ENCODE assay signal across 14 cellular contexts in genomic region chr2:42064417-42064942, GRCh38. TPM values are rescaled to one million over a fixed set of nuclear protein-coding genes. Genes with fewer than 3 reads are reported as not detected.
A peak's percentile ranks its signal among the peaks of the same experiment; 100 is the strongest.
DNase-seq lines count a peak whose midpoint lies in the region; ATAC-seq and TF ChIP-seq lines count a peak whose summit lies in the region.
"Had no signal": no experiment of that assay in that cellular context is flagged by ENCODE, and none has a peak within 500 bp of the region (broad histone marks: within the 10 kb centered on the region; RNA-seq: fewer than 3 reads in every experiment).

No MANE protein-coding gene starts in this region.

- no peaks in the 10 kb centered on the region for H3K27me3 ChIP-seq in SJSA1 (replicated peaks)

- no peak for TF ChIP-seq CTCF in AG04449 (IDR thresholded peaks at IDR 0.05; ENCODE audit: insufficient read depth, low read length, missing control alignments)
- no peak for TF ChIP-seq CTCF in fibroblast of villous mesenchyme (IDR thresholded peaks at IDR 0.05; ENCODE audit: insufficient read depth, low read depth, low read length)
- TF ChIP-seq CTCF in progenitor cell of endocrine pancreas (IDR thresholded peaks at IDR 0.05; ENCODE audit: unreplicated experiment) = no peak
- no peak for TF ChIP-seq CTCF in GM20000 (IDR thresholded peaks at IDR 0.05; ENCODE audit: extremely low read depth, missing control alignments)

- CTCF ChIA-PET in AG04449 (lab: Yijun Ruan, JAX) = interaction anchor here (1.4 to 6.6 kb wide), 2 partner anchors 194 to 210 kb away, joined by 5 to 40 read pairs; no protein-coding TSS in a partner anchor

- peaks cover 6% of the 10 kb centered on the region for H3K27me3 Mint-ChIP-seq in progenitor cell of endocrine pancreas
- peaks cover 17% of the 10 kb centered on the region for H3K27me3 Mint-ChIP-seq in activated CD4-positive, alpha-beta T cell treated with anti-CD3 and anti-CD28 coated beads, Interleukin-2, amount 10 ng/mL, durations not matched to agents 24 days and 14 days

- H3K27ac Mint-ChIP-seq in progenitor cell of endocrine pancreas = peak overlapping the region; percentile 92
- no peak overlapping the region for H3K27ac Mint-ChIP-seq in activated CD4-positive, alpha-beta T cell treated with anti-CD3 and anti-CD28 coated beads, Interleukin-2, amount 10 ng/mL, durations not matched to agents 24 days and 14 days
- H3K27ac Mint-ChIP-seq: activated T-cell treated with anti-CD3 and anti-CD28 coated beads, Interleukin-2, amount 50 U/mL, for 24 hours; T-helper 2 cell treated with Interferon-gamma antibody and Interleukin-4, amounts not matched to agents 5 μg/mL and 100 μg/mL, for 36 hours had no signal

- peaks cover 33% of the 10 kb centered on the region for H3K4me1 ChIP-seq in SJSA1 (replicated peaks)

- H3K4me1 Mint-ChIP-seq in progenitor cell of endocrine pancreas (ENCODE audit: low read depth) = peaks cover 31% of the 10 kb centered on the region
- H3K4me1 Mint-ChIP-seq in activated CD4-positive, alpha-beta T cell treated with anti-CD3 and anti-CD28 coated beads, Interleukin-2, amount 10 ng/mL, durations not matched to agents 24 days and 14 days = no peaks in the 10 kb centered on the region

- peaks cover 3% of the 10 kb centered on the region for H3K36me3 ChIP-seq in SJSA1

- H3K4me3 ChIP-seq in AG04449 (ENCODE audit: low read depth, low read length) (no peak overlapping the region), SJSA1 (no peak overlapping the region), fibroblast of villous mesenchyme (ENCODE audit: low read depth, low read length) (no peak overlapping the region)

- POLR2A ChIA-PET in AG04449 (lab: Yijun Ruan, JAX) = no interaction called here

- peak; percentile 64 for DNase-seq in AG04449 (ENCODE audit: low read depth, low spot score)
- DNase-seq in SJSA1 (ENCODE audit: low read depth in 1 of 2, low spot score in 2 of 2) = peak; percentile 67 to 75
- DNase-seq in fibroblast of villous mesenchyme (ENCODE audit: low read depth) = peak; percentile 88
- DNase-seq in progenitor cell of endocrine pancreas (ENCODE audit: low spot score, unreplicated experiment) = no peak
- no peak for DNase-seq in GM20000 (ENCODE audit: low spot score)
- no peak for DNase-seq in activated CD4-positive, alpha-beta T cell treated with anti-CD3 and anti-CD28 coated beads, Interleukin-2, amount 10 ng/mL, durations not matched to agents 24 days and 14 days
- DNase-seq: ACHN; activated CD4-positive, alpha-beta T cell treated with anti-CD3 and anti-CD28 coated beads for 4 hours; activated T-cell treated with anti-CD3 and anti-CD28 coated beads, Interleukin-2, amount 50 U/mL, for 24 hours; foreskin melanocyte had no signal

- H3K9me3 ChIP-seq in SJSA1 (replicated peaks) = no peaks in the 10 kb centered on the region

- no peaks in the 10 kb centered on the region for H3K9me3 Mint-ChIP-seq in progenitor cell of endocrine pancreas (ENCODE audit: low read depth)
- no peaks in the 10 kb centered on the region for H3K9me3 Mint-ChIP-seq in activated CD4-positive, alpha-beta T cell treated with anti-CD3 and anti-CD28 coated beads, Interleukin-2, amount 10 ng/mL, durations not matched to agents 24 days and 14 days
- H3K9me3 Mint-ChIP-seq: activated T-cell treated with anti-CD3 and anti-CD28 coated beads, Interleukin-2, amount 50 U/mL, for 24 hours; T-helper 2 cell treated with Interferon-gamma antibody and Interleukin-4, amounts not matched to agents 5 μg/mL and 100 μg/mL, for 36 hours had no signal

- intact Hi-C loops in activated CD4-positive, alpha-beta T cell treated with anti-CD3 and anti-CD28 coated beads, Interleukin-2, amount 10 ng/mL, durations not matched to agents 24 days and 14 days (cut with micrococcal nuclease) = no loop called here

- H3K36me3 Mint-ChIP-seq in progenitor cell of endocrine pancreas (ENCODE audit: insufficient read depth) = peaks cover 2% of the 10 kb centered on the region
- H3K36me3 Mint-ChIP-seq in activated CD4-positive, alpha-beta T cell treated with anti-CD3 and anti-CD28 coated beads, Interleukin-2, amount 10 ng/mL, durations not matched to agents 24 days and 14 days (ENCODE audit: low read depth) = no peaks in the 10 kb centered on the region

- peak overlapping the region; percentile 51 for H3K27ac ChIP-seq in SJSA1

- no peak overlapping the region for H3K4me3 Mint-ChIP-seq in progenitor cell of endocrine pancreas (ENCODE audit: low read depth)
- no peak overlapping the region for H3K4me3 Mint-ChIP-seq in activated CD4-positive, alpha-beta T cell treated with anti-CD3 and anti-CD28 coated beads, Interleukin-2, amount 10 ng/mL, durations not matched to agents 24 days and 14 days
- H3K4me3 Mint-ChIP-seq: activated T-cell treated with anti-CD3 and anti-CD28 coated beads, Interleukin-2, amount 50 U/mL, for 24 hours; T-helper 2 cell treated with Interferon-gamma antibody and Interleukin-4, amounts not matched to agents 5 μg/mL and 100 μg/mL, for 36 hours had no signal

- ATAC-seq in GM21825 (IDR thresholded peaks at IDR 0.05; ENCODE audit: unreplicated experiment) (no peak), HG03175 (IDR thresholded peaks at IDR 0.05; ENCODE audit: unreplicated experiment) (no peak)
- ATAC-seq: Right ventricle myocardium inferior had no signal

RNA-seq across cellular contexts. Expression of gene PKDCC, which starts 16.7 kb away (rescaled TPM):
- 60.1 and 65.3 TPM in 2 replicates for total RNA-seq in SJSA1 (2014; rRNA removed; shearing (Covaris generic))
- total RNA-seq in fibroblast of villous mesenchyme (8.2 and 31.2 TPM in 2 replicates), progenitor cell of endocrine pancreas (334 and 335 TPM in 2 replicates)
- not detected in 2 replicates for total RNA-seq in activated CD4-positive, alpha-beta T cell treated with anti-CD3 and anti-CD28 coated beads, Interleukin-2, amount 10 ng/mL, durations not matched to agents 24 days and 14 days

Comparison
In these comparisons a context has a peak if more than half of its experiments do, and no peak if none do; other contexts are left out.
1. DNase-seq: peak in AG04449 (single experiment), SJSA1 (2 of 2) and fibroblast of villous mesenchyme (single experiment); none in progenitor cell of endocrine pancreas (single experiment), GM20000 (single experiment) and activated CD4-positive, alpha-beta T cell treated with anti-CD3 and anti-CD28 coated beads, Interleukin-2, amount 10 ng/mL, durations not matched to agents 24 days and 14 days (single experiment).